ENCODE assay signal across 20 cellular contexts in genomic region chr21:26157842-26158241, GRCh38. TPM values are rescaled to one million over a fixed set of nuclear protein-coding genes. Genes with fewer than 3 reads are reported as not detected.
DNase-seq lines count a peak whose midpoint lies in the region; ATAC-seq and TF ChIP-seq lines count a peak whose summit lies in the region.
"Had no signal": no experiment of that assay in that cellular context is flagged by ENCODE, and none has a peak within 500 bp of the region (broad histone marks: within the 10 kb centered on the region; RNA-seq: fewer than 3 reads in every experiment).

No MANE protein-coding gene starts in this region.

- intact Hi-C loops in heart left ventricle (cut with DNase I) = no loop called here
- intact Hi-C loops in sciatic nerve (cut with DNase I) = no loop called here

- H3K36me3 ChIP-seq in cardiac muscle cell (no peaks in the 10 kb centered on the region), heart left ventricle (no peaks in the 10 kb centered on the region), mesodermal cell (ENCODE audit: control insufficient read depth, insufficient read depth, low read length) (peaks cover 15% of the 10 kb centered on the region), suprapubic skin (no peaks in the 10 kb centered on the region)
- H3K36me3 ChIP-seq: colonic mucosa, vagina had no signal

- no peaks in the 10 kb centered on the region for H3K9me3 Mint-ChIP-seq in WTC11
- H3K9me3 Mint-ChIP-seq: activated naive CD8-positive, alpha-beta T cell treated with anti-CD3 and anti-CD28 coated beads, Interleukin-2, amount 10 ng/mL, durations not matched to agents 7 days and 5 days; IgD-negative memory B cell had no signal

- H3K4me3 ChIP-seq in cardiac muscle cell (no peak overlapping the region), heart left ventricle (no peak overlapping the region), mesodermal cell (ENCODE audit: extremely low read depth, insufficient read depth, low read length, poor library complexity, severe bottlenecking) (no peak overlapping the region), suprapubic skin (no peak overlapping the region)
- H3K4me3 ChIP-seq: body of pancreas, colonic mucosa, MG63, vagina had no signal

- H3K27me3 Mint-ChIP-seq in WTC11 (ENCODE audit: low read depth) = no peaks in the 10 kb centered on the region
- H3K27me3 Mint-ChIP-seq: activated naive CD8-positive, alpha-beta T cell treated with anti-CD3 and anti-CD28 coated beads, Interleukin-2, amount 10 ng/mL, durations not matched to agents 7 days and 5 days had no signal

- 64 to 70% (median 67%) methylated on average over 2 of the region's 2 CpGs for WGBS in heart left ventricle, 4 donors
- 74 to 83% methylated on average over 2 of the region's 2 CpGs for WGBS in mesodermal cell (ENCODE audit: insufficient coverage in 2 of 2), 2 experiments
- 48% methylated on average over 2 of the region's 2 CpGs for WGBS in suprapubic skin

- no peak for DNase-seq in cardiac muscle cell (ENCODE audit: low read depth in 1 of 2, low spot score in 1 of 2)
- no peak for DNase-seq in heart left ventricle
- DNase-seq in WTC11 (ENCODE audit: low spot score) = no peak
- DNase-seq in H4 (ENCODE audit: low spot score) = no peak
- DNase-seq in suprapubic skin (ENCODE audit: low spot score in 2 of 2) = no peak
- no peak for DNase-seq in sciatic nerve (ENCODE audit: low spot score)
- no peak for DNase-seq in NCI-H748 (lab: John Stamatoyannopoulos, UW; ENCODE audit: unreplicated experiment)
- DNase-seq: activated naive CD8-positive, alpha-beta T cell treated with anti-CD3 and anti-CD28 coated beads, Interleukin-2, amount 10 ng/mL, durations not matched to agents 7 days and 5 days; body of pancreas; colonic mucosa; DMS53; hippocampal formation; kidney; MG63; NCI-H1694; NCI-H774; SHP77 treated with DMSO at 0.1 percent for 48 hours had no signal

- H3K36me3 Mint-ChIP-seq in WTC11 = peaks cover 12% of the 10 kb centered on the region
- H3K36me3 Mint-ChIP-seq: activated naive CD8-positive, alpha-beta T cell treated with anti-CD3 and anti-CD28 coated beads, Interleukin-2, amount 10 ng/mL, durations not matched to agents 7 days and 5 days; IgD-negative memory B cell had no signal

- H3K9me3 ChIP-seq in cardiac muscle cell (ENCODE audit: low read depth) (no peaks in the 10 kb centered on the region), heart left ventricle (no peaks in the 10 kb centered on the region), mesodermal cell (ENCODE audit: control insufficient read depth, low read length) (no peaks in the 10 kb centered on the region), suprapubic skin (no peaks in the 10 kb centered on the region)
- H3K9me3 ChIP-seq: body of pancreas, colonic mucosa, MG63, vagina had no signal

- TF ChIP-seq CTCF in cardiac muscle cell (IDR thresholded peaks at IDR 0.05; ENCODE audit: low read depth, low read length) = no peak
- TF ChIP-seq CTCF in heart left ventricle (IDR thresholded peaks at IDR 0.05) = no peak
- TF ChIP-seq CTCF in WTC11 (IDR thresholded peaks at IDR 0.05) = no peak
- TF ChIP-seq CTCF in suprapubic skin (IDR thresholded peaks at IDR 0.05) = no peak

- ATAC-seq in heart left ventricle (no peak), WTC11 (peak; percentile 36; the same call in 1 of the 2 replicates), sciatic nerve (no peak)
- ATAC-seq: body of pancreas had no signal

- TF ChIP-seq EP300 in suprapubic skin (IDR thresholded peaks at IDR 0.05) = no peak

- H3K4me1 ChIP-seq in cardiac muscle cell (ENCODE audit: low read depth) (peaks cover 12% of the 10 kb centered on the region), heart left ventricle (peaks cover 0 to 48% (median 21%) of the 10 kb centered on the region in 12 donors), mesodermal cell (ENCODE audit: control insufficient read depth, insufficient read depth, low read length, poor library complexity, severe bottlenecking) (peaks cover 13% of the 10 kb centered on the region), suprapubic skin (peaks cover 19% of the 10 kb centered on the region)

- H3K27ac ChIP-seq in cardiac muscle cell = peak overlapping the region; percentile 65
- no peak overlapping the region for H3K27ac ChIP-seq in heart left ventricle
- peak overlapping the region; percentile 55 for H3K27ac ChIP-seq in mesodermal cell (ENCODE audit: low read depth, low read length, severe bottlenecking)
- no peak overlapping the region for H3K27ac ChIP-seq in suprapubic skin
- H3K27ac ChIP-seq: vagina had no signal

- CTCF ChIA-PET in WTC11 (lab: Charles Lee) = no interaction called here

- H3K27me3 ChIP-seq in cardiac muscle cell = no peaks in the 10 kb centered on the region
- H3K27me3 ChIP-seq in heart left ventricle = no peaks in the 10 kb centered on the region
- no peaks in the 10 kb centered on the region for H3K27me3 ChIP-seq in suprapubic skin
- H3K27me3 ChIP-seq: body of pancreas, colonic mucosa, MG63, vagina had no signal

- no peak overlapping the region for H3K4me3 Mint-ChIP-seq in WTC11
- H3K4me3 Mint-ChIP-seq: activated naive CD8-positive, alpha-beta T cell treated with anti-CD3 and anti-CD28 coated beads, Interleukin-2, amount 10 ng/mL, durations not matched to agents 7 days and 5 days had no signal

- POLR2A ChIA-PET in WTC11 (lab: Charles Lee) = interaction anchor here (0.5 to 1.0 kb wide), 2 partner anchors 11 to 94 kb away, joined by 3 to 4 read pairs; no protein-coding TSS in a partner anchor

- H3K27ac Mint-ChIP-seq in WTC11 = peak overlapping the region; percentile 47; the same call in 1 of the 2 replicates
- H3K27ac Mint-ChIP-seq: activated naive CD8-positive, alpha-beta T cell treated with anti-CD3 and anti-CD28 coated beads, Interleukin-2, amount 10 ng/mL, durations not matched to agents 7 days and 5 days had no signal

- TF ChIP-seq POLR2A in heart left ventricle (IDR thresholded peaks at IDR 0.05) = no peak
- TF ChIP-seq POLR2A in suprapubic skin (IDR thresholded peaks at IDR 0.05) = no peak

- peaks cover 77% of the 10 kb centered on the region for H3K4me1 Mint-ChIP-seq in WTC11

TF ChIP-seq in WTC11, 78 proteins besides CTCF, POLR2A, EP300 and RAD21:
- TF ChIP-seq ZSCAN18 (CRISPR knock-in tag; IDR thresholded peaks at IDR 0.05) = no peak

RNA-seq across cellular contexts. Expression of gene APP, which starts 12.7 kb away (rescaled TPM):
- total RNA-seq in cardiac muscle cell = 232 and 359 TPM in 2 replicates
- 31.8 and 34.0 TPM in 2 replicates for polyA plus RNA-seq in cardiac muscle cell
- 100 to 1,000 TPM; 271 to 467 (median 381) TPM for total RNA-seq in heart left ventricle
- polyA plus RNA-seq in heart left ventricle = 100 to 1,000 TPM; 103 to 231 TPM
- total RNA-seq in WTC11 (2021) = 560 to 657 TPM (median 656 TPM) in 3 replicates
- polyA plus RNA-seq in mesodermal cell (2013, experiment 1 of 2) = 546 TPM
- 502 TPM for polyA plus RNA-seq in mesodermal cell (2013, experiment 2 of 2)
- 242 and 299 TPM in 2 replicates for total RNA-seq in H4 (2014; rRNA removed; shearing (Covaris generic))
- total RNA-seq in suprapubic skin = 100 to 1,000 TPM; 234 to 376 (median 343) TPM
- 497 TPM for total RNA-seq in sciatic nerve

Comparison
In these comparisons a context has a peak if more than half of its experiments do, and no peak if none do; other contexts are left out.
1. H3K27ac ChIP-seq: peak in cardiac muscle cell (single experiment) and mesodermal cell (single experiment); none in heart left ventricle (0 of 12) and suprapubic skin (single experiment).